ENCODE assay signal across 17 cellular contexts in genomic region chr4:186780291-186781031, GRCh38. TPM values are rescaled to one million over a fixed set of nuclear protein-coding genes. Genes with fewer than 3 reads are reported as not detected.
DNase-seq lines count a peak whose midpoint lies in the region; ATAC-seq, FAIRE-seq and TF ChIP-seq lines count a peak whose summit lies in the region.
"Had no signal": no experiment of that assay in that cellular context is flagged by ENCODE, and none has a peak within 500 bp of the region (broad histone marks: within the 10 kb centered on the region; RNA-seq: fewer than 3 reads in every experiment).

No MANE protein-coding gene starts in this region.

- CTCF ChIA-PET in HepG2 (lab: Yijun Ruan, JAX; ENCODE audit: low intra/inter-chr PET ratio, low total read pairs), result no interaction called here

- H3K27me3 ChIP-seq in HepG2 (ENCODE audit: control insufficient read depth in 1 of 2, insufficient read depth in 2 of 2, low read length in 2 of 2) (no peaks in the 10 kb centered on the region), right lobe of liver (no peaks in the 10 kb centered on the region), bronchial epithelial cell (ENCODE audit: control insufficient read depth, insufficient read depth, low read length) (no peaks in the 10 kb centered on the region)

- no peak overlapping the region for H3K9ac ChIP-seq in HepG2 (ENCODE audit: insufficient read depth, low read depth, low read length)

- no TSS peak for BruUV-seq in HepG2 (replicated peaks; lab: Mats Ljungman, UMichigan)

- TF ChIP-seq EP300 in HepG2 (IDR thresholded peaks at IDR 0.05; ENCODE audit: low read depth in 2 of 2, low read length in 2 of 2), result no peak
- TF ChIP-seq EP300 in HepG2 (CRISPR knock-in tag; IDR thresholded peaks at IDR 0.05; ENCODE audit: borderline replicate concordance), result no peak

- in situ Hi-C loops in HepG2 (cut with HindIII; ENCODE audit: extremely low pct_ligation_motif_present, low pct_unique_long_range_greater_than_20kb), result no loop called here

- peaks cover 82% of the 10 kb centered on the region for H3K4me1 ChIP-seq in HepG2 (ENCODE audit: insufficient read depth, low read length)
- H3K4me1 ChIP-seq in right lobe of liver, result no peaks in the 10 kb centered on the region

- intact Hi-C loops in HepG2 (cut with micrococcal nuclease; ENCODE audit: unreplicated experiment), result loop anchor here (1.0 to 5.0 kb wide), 2 partner anchors 15 to 157 kb away; no protein-coding TSS in a partner anchor
- intact Hi-C loops in right lobe of liver (cut with DNase I), result no loop called here
- intact Hi-C loops in left colon (cut with DNase I, micrococcal nuclease), result no loop called here

- DNase-seq in HepG2 (ENCODE audit: low spot score) (no peak), right lobe of liver (no peak), bronchial epithelial cell (ENCODE audit: low read depth) (peak; percentile 52), left colon (no peak), middle frontal gyrus (ENCODE audit: extremely low spot score, low spot score) (no peak), MV-4-11 (lab: John Stamatoyannopoulos, UW) (no peak), mucosa of gallbladder (ENCODE audit: low spot score) (no peak)
- DNase-seq: 8988T, COR-L47, GF-D8, NCI-H1417 treated with DMSO at 0.1 percent for 48 hours, NCI-H187 treated with DMSO at 0.1 percent for 48 hours, NCI-H226, NCI-H524 had no signal

- H3K36me3 ChIP-seq in HepG2 (replicated peaks in 1 of 2; ENCODE audit: control insufficient read depth in 1 of 2, insufficient read depth in 2 of 2, low read length in 2 of 2) (no peaks in the 10 kb centered on the region), right lobe of liver (no peaks in the 10 kb centered on the region), bronchial epithelial cell (ENCODE audit: control insufficient read depth, insufficient read depth, low read length) (no peaks in the 10 kb centered on the region)
- H3K36me3 ChIP-seq: HAP-1 had no signal

- TF ChIP-seq POLR2A in HepG2 (IDR thresholded peaks at IDR 0.05; ENCODE audit: insufficient read depth in 1 of 2, low read depth in 2 of 2, low read length in 2 of 2), result no peak
- no peak for TF ChIP-seq POLR2A in right lobe of liver (IDR thresholded peaks at IDR 0.05)

- no peak overlapping the region for H3K4me3 ChIP-seq in HepG2 (replicated peaks in 1 of 3; ENCODE audit: insufficient read depth in 1 of 3, low read depth in 2 of 3, low read length in 3 of 3)
- no peak overlapping the region for H3K4me3 ChIP-seq in right lobe of liver
- no peak overlapping the region for H3K4me3 ChIP-seq in bronchial epithelial cell (ENCODE audit: low read depth, low read length)
- H3K4me3 ChIP-seq: HAP-1, K562 had no signal

- TF ChIP-seq RAD21 in HepG2 (CRISPR knock-in tag; IDR thresholded peaks at IDR 0.05), result no peak

- H3K27ac ChIP-seq in HepG2 (ENCODE audit: extremely low read length, insufficient read depth, low read length) (peak overlapping the region; percentile 64), right lobe of liver (no peak overlapping the region)

- ATAC-seq in HepG2, result peak; percentile 22; the same call in 2 of the 3 replicates
- ATAC-seq in right lobe of liver, result no peak
- peak; percentile 46 for ATAC-seq in left colon
- no peak for ATAC-seq in GM19397 (IDR thresholded peaks at IDR 0.05; ENCODE audit: unreplicated experiment)
- ATAC-seq: K562 had no signal

- POLR2A ChIA-PET in HepG2 (lab: Yijun Ruan, JAX), result interaction anchor here (1.2 to 1.7 kb wide), 3 partner anchors 13 to 25 kb away, joined by 4 to 7 read pairs (median 5); no protein-coding TSS in a partner anchor

- H4K20me1 ChIP-seq in HepG2 (ENCODE audit: insufficient read depth, low read length), result no peaks in the 10 kb centered on the region

- 93% methylated on average over 2 of the region's 4 CpGs for WGBS in HepG2 (ENCODE audit: low lambda C conversion rate)
- 50% methylated on average over 1 of the region's 4 CpGs for WGBS in right lobe of liver (ENCODE audit: insufficient coverage, low coverage, low lambda C conversion rate, missing lambda C conversion rate)

- H3K9me3 ChIP-seq in HepG2 (ENCODE audit: low read length), result no peaks in the 10 kb centered on the region
- H3K9me3 ChIP-seq in right lobe of liver, result no peaks in the 10 kb centered on the region
- H3K9me3 ChIP-seq: HAP-1 had no signal

- no peak overlapping the region for H3K4me2 ChIP-seq in HepG2 (ENCODE audit: low read depth, low read length)

- FAIRE-seq in HepG2 (lab: Jason Lieb, UNC) (no peak), bronchial epithelial cell (lab: Jason Lieb, UNC) (no peak)
- FAIRE-seq: K562 had no signal

- H2AFZ ChIP-seq in HepG2 (ENCODE audit: low read length), result no peak overlapping the region

- H3K79me2 ChIP-seq in HepG2 (ENCODE audit: insufficient read depth, low read length), result no peaks in the 10 kb centered on the region

- TF ChIP-seq CTCF in HepG2 (CRISPR knock-in tag; IDR thresholded peaks at IDR 0.05) (no peak), right lobe of liver (IDR thresholded peaks at IDR 0.05) (no peak), bronchial epithelial cell (IDR thresholded peaks at IDR 0.05; ENCODE audit: insufficient read depth, low read length, severe bottlenecking) (no peak)

TF ChIP-seq in HepG2, 621 proteins besides CTCF, POLR2A, EP300 and RAD21:
- TF ChIP-seq CSRNP1 (CRISPR knock-in tag; IDR thresholded peaks at IDR 0.05), result no peak
- 0 out of 2 replicates have a peak, but pooled peaks have one; percentile 4 for TF ChIP-seq ATF7 (IDR thresholded peaks at IDR 0.05)
- no peak for TF ChIP-seq ATF7 (CRISPR knock-in tag; IDR thresholded peaks at IDR 0.05)

RNA-seq across cellular contexts. Expression of gene FAT1, which starts 56.8 kb away (rescaled TPM):
- total RNA-seq in HepG2 (2016; rRNA removed; fragmentation: Illumina TruSeq; extraction: Trizol) (176 and 185 TPM in 2 replicates), right lobe of liver (100 to 1,000 TPM in 2 of 6 experiments, 10 to 100 TPM in 4; 32.9 to 173 (median 69.7) TPM), bronchial epithelial cell (237 and 301 TPM in 2 replicates), left colon (100 to 1,000 TPM; 291 to 299 TPM), mucosa of gallbladder (172 TPM)
- total RNA-seq in HepG2 (2016; cell fraction: cytosol; rRNA removed; fragmentation: Illumina TruSeq; extraction: Trizol; ENCODE audit: low read depth), result 74.9 and 87.3 TPM in 2 replicates
- total RNA-seq in HepG2 (2016; cell fraction: insoluble cytoplasmic fraction; rRNA removed; fragmentation: Illumina TruSeq; extraction: Trizol), result 158 and 182 TPM in 2 replicates
- total RNA-seq in HepG2 (2016; cell fraction: membrane; rRNA removed; fragmentation: Illumina TruSeq; extraction: Trizol), result 361 and 484 TPM in 2 replicates
- total RNA-seq in HepG2 (2016; cell fraction: nucleus; rRNA removed; fragmentation: Illumina TruSeq; extraction: Trizol), result 203 and 219 TPM in 2 replicates
- 193 and 216 TPM in 2 replicates for polyA plus RNA-seq in HepG2 (2011; rRNA removed)
- polyA plus RNA-seq in HepG2 (2011; cell fraction: cytosol; rRNA removed), result 145 and 153 TPM in 2 replicates
- 169 and 173 TPM in 2 replicates for polyA plus RNA-seq in HepG2 (2011; cell fraction: nucleus; rRNA removed)
- polyA plus RNA-seq in HepG2 (2012), result 84.5 and 103 TPM in 2 replicates
- polyA plus RNA-seq in HepG2 (2016; cell fraction: cytosol; fragmentation: Illumina TruSeq; extraction: Trizol; ENCODE audit: low read depth), result 2.5 and 3.2 TPM in 2 replicates
- polyA plus RNA-seq in HepG2 (2016; cell fraction: insoluble cytoplasmic fraction; fragmentation: Illumina TruSeq; extraction: Trizol; ENCODE audit: low read depth), result 34.1 and 47.0 TPM in 2 replicates
- 7.0 and 7.3 TPM in 2 replicates for polyA plus RNA-seq in HepG2 (2016; cell fraction: membrane; fragmentation: Illumina TruSeq; extraction: Trizol; ENCODE audit: low read depth)
- 164 and 179 TPM in 2 replicates for polyA plus RNA-seq in HepG2 (2016; cell fraction: nucleus; fragmentation: Illumina TruSeq; extraction: Trizol; ENCODE audit: insufficient read depth, low read depth)
- 311 and 1,912 TPM in 2 replicates for polyA minus RNA-seq in HepG2 (2011; rRNA and poly(A)+ RNA removed; ENCODE audit: low replicate concordance)
- 510 and 534 TPM in 2 replicates for polyA minus RNA-seq in HepG2 (2011; cell fraction: cytosol; rRNA and poly(A)+ RNA removed)
- polyA minus RNA-seq in HepG2 (2011; cell fraction: nucleus; rRNA and poly(A)+ RNA removed), result 531 and 554 TPM in 2 replicates

Comparison
In these comparisons a context has a peak if more than half of its experiments do, and no peak if none do; other contexts are left out.
1. ATAC-seq: peak in HepG2 (single experiment) and left colon (single experiment); none in right lobe of liver (0 of 4) and GM19397 (single experiment).